ENCODE assay signal across 1 cellular context in the genomic region with DNA sequence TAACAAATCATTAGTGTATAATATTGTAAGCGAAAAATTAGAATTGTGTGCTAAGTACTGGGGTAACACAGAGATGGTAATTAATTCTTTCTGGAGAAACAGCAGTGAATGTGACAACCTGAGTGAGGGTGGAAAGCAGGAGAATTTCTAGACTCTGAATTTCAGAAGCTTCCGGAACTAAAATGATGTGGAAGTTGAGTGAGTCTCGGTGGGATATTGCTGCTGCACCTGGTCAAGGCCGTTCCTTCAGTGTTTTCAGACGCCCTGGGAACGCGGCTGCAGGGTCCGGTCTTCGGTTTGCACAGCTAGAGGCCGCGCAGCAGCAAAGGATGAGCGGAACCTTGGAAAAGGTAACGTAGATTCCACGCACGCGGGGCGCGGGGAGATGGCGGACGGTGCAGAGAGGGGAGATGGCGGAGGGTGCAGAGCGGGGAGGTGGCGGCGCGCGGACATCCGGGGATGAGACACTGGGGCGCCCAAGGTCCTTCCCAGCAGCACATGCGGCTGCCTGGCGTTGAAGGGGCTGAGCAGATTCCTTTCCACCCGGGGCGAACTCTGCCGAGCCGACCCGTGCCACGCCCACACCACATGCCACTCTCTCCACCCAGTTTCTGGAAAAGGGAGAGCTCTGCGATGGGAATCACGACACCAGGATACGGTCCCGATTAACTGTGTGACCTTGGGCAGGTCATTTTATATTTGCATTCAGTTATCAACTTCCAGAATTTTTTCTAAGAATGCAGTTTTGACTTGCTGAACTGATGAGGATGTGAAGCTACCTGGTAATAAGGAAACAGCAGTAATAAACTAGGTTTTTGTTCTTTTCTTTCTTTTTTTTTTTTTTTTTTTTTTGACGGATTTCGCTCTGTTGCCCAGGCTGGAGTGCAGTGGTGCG.
TF ChIP-seq lines count a peak whose summit lies in the region.

A gene (plus strand): TSS at position 232 of the 895 bp plus-strand sequence. CDS start 98 bp downstream, at position 330.

TF ChIP-seq in HepG2, 621 proteins besides CTCF, POLR2A, EP300 and RAD21 (continued from another document and continues in another):
- TF ChIP-seq, protein P1, sequence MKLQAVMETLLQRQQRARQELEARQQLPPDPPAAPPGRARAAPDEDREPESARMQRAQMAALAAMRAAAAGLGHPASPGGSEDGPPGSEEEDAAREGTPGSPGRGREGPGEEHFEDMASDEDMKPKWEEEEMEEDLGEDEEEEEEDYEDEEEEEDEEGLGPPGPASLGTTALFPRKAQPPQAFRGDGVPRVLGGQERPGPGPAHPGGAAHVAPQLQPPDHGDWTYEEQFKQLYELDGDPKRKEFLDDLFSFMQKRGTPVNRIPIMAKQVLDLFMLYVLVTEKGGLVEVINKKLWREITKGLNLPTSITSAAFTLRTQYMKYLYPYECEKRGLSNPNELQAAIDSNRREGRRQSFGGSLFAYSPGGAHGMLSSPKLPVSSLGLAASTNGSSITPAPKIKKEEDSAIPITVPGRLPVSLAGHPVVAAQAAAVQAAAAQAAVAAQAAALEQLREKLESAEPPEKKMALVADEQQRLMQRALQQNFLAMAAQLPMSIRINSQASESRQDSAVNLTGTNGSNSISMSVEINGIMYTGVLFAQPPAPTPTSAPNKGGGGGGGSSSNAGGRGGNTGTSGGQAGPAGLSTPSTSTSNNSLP (IDR thresholded peaks at IDR 0.05; ENCODE audit: low read depth, low read length): no peak
- TF ChIP-seq, protein P2, sequence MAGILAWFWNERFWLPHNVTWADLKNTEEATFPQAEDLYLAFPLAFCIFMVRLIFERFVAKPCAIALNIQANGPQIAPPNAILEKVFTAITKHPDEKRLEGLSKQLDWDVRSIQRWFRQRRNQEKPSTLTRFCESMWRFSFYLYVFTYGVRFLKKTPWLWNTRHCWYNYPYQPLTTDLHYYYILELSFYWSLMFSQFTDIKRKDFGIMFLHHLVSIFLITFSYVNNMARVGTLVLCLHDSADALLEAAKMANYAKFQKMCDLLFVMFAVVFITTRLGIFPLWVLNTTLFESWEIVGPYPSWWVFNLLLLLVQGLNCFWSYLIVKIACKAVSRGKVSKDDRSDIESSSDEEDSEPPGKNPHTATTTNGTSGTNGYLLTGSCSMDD (CRISPR knock-in tag; IDR thresholded peaks at IDR 0.05): no peak
- TF ChIP-seq, protein P3, sequence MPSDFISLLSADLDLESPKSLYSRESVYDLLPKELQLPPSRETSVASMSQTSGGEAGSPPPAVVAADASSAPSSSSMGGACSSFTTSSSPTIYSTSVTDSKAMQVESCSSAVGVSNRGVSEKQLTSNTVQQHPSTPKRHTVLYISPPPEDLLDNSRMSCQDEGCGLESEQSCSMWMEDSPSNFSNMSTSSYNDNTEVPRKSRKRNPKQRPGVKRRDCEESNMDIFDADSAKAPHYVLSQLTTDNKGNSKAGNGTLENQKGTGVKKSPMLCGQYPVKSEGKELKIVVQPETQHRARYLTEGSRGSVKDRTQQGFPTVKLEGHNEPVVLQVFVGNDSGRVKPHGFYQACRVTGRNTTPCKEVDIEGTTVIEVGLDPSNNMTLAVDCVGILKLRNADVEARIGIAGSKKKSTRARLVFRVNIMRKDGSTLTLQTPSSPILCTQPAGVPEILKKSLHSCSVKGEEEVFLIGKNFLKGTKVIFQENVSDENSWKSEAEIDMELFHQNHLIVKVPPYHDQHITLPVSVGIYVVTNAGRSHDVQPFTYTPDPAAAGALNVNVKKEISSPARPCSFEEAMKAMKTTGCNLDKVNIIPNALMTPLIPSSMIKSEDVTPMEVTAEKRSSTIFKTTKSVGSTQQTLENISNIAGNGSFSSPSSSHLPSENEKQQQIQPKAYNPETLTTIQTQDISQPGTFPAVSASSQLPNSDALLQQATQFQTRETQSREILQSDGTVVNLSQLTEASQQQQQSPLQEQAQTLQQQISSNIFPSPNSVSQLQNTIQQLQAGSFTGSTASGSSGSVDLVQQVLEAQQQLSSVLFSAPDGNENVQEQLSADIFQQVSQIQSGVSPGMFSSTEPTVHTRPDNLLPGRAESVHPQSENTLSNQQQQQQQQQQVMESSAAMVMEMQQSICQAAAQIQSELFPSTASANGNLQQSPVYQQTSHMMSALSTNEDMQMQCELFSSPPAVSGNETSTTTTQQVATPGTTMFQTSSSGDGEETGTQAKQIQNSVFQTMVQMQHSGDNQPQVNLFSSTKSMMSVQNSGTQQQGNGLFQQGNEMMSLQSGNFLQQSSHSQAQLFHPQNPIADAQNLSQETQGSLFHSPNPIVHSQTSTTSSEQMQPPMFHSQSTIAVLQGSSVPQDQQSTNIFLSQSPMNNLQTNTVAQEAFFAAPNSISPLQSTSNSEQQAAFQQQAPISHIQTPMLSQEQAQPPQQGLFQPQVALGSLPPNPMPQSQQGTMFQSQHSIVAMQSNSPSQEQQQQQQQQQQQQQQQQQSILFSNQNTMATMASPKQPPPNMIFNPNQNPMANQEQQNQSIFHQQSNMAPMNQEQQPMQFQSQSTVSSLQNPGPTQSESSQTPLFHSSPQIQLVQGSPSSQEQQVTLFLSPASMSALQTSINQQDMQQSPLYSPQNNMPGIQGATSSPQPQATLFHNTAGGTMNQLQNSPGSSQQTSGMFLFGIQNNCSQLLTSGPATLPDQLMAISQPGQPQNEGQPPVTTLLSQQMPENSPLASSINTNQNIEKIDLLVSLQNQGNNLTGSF (CRISPR knock-in tag; IDR thresholded peaks at IDR 0.05): no peak
- TF ChIP-seq ZNF224 (CRISPR knock-in tag; IDR thresholded peaks at IDR 0.05): no peak; the same call in 1 of the 2 replicates
- no peak for TF ChIP-seq MZF1 (CRISPR knock-in tag; IDR thresholded peaks at IDR 0.05; ENCODE audit: borderline replicate concordance)
- TF ChIP-seq HDAC2 (CRISPR knock-in tag; IDR thresholded peaks at IDR 0.05): peak; percentile 85
- no peak; the same call in none of the 2 replicates for TF ChIP-seq REPIN1 (CRISPR knock-in tag; IDR thresholded peaks at IDR 0.05; ENCODE audit: borderline replicate concordance, low read depth)
- TF ChIP-seq ZSCAN25 (CRISPR knock-in tag; IDR thresholded peaks at IDR 0.05): peak; percentile 81
- no peak for TF ChIP-seq FLYWCH1 (CRISPR knock-in tag; IDR thresholded peaks at IDR 0.05)
- TF ChIP-seq ZNF614 (CRISPR knock-in tag; IDR thresholded peaks at IDR 0.05; ENCODE audit: borderline replicate concordance): peak; percentile 13; the same call in 1 of the 2 replicates
- peak; percentile 76 for TF ChIP-seq KAT7 (CRISPR knock-in tag; IDR thresholded peaks at IDR 0.05; ENCODE audit: borderline replicate concordance)
- peak; percentile 21; the same call in 1 of the 2 replicates for TF ChIP-seq MAZ (IDR thresholded peaks at IDR 0.05; ENCODE audit: borderline replicate concordance, low read depth, low read length)
- TF ChIP-seq MAZ (CRISPR knock-in tag; IDR thresholded peaks at IDR 0.05; ENCODE audit: low read depth): peak; percentile 78
- TF ChIP-seq BCL6 (CRISPR knock-in tag; IDR thresholded peaks at IDR 0.05): peak; percentile 46; the same call in 1 of the 2 replicates
- TF ChIP-seq, protein P4, sequence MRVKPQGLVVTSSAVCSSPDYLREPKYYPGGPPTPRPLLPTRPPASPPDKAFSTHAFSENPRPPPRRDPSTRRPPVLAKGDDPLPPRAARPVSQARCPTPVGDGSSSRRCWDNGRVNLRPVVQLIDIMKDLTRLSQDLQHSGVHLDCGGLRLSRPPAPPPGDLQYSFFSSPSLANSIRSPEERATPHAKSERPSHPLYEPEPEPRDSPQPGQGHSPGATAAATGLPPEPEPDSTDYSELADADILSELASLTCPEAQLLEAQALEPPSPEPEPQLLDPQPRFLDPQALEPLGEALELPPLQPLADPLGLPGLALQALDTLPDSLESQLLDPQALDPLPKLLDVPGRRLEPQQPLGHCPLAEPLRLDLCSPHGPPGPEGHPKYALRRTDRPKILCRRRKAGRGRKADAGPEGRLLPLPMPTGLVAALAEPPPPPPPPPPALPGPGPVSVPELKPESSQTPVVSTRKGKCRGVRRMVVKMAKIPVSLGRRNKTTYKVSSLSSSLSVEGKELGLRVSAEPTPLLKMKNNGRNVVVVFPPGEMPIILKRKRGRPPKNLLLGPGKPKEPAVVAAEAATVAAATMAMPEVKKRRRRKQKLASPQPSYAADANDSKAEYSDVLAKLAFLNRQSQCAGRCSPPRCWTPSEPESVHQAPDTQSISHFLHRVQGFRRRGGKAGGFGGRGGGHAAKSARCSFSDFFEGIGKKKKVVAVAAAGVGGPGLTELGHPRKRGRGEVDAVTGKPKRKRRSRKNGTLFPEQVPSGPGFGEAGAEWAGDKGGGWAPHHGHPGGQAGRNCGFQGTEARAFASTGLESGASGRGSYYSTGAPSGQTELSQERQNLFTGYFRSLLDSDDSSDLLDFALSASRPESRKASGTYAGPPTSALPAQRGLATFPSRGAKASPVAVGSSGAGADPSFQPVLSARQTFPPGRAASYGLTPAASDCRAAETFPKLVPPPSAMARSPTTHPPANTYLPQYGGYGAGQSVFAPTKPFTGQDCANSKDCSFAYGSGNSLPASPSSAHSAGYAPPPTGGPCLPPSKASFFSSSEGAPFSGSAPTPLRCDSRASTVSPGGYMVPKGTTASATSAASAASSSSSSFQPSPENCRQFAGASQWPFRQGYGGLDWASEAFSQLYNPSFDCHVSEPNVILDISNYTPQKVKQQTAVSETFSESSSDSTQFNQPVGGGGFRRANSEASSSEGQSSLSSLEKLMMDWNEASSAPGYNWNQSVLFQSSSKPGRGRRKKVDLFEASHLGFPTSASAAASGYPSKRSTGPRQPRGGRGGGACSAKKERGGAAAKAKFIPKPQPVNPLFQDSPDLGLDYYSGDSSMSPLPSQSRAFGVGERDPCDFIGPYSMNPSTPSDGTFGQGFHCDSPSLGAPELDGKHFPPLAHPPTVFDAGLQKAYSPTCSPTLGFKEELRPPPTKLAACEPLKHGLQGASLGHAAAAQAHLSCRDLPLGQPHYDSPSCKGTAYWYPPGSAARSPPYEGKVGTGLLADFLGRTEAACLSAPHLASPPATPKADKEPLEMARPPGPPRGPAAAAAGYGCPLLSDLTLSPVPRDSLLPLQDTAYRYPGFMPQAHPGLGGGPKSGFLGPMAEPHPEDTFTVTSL (CRISPR knock-in tag; IDR thresholded peaks at IDR 0.05; ENCODE audit: borderline replicate concordance): no peak
- peak; percentile 56 for TF ChIP-seq TBL1XR1 (IDR thresholded peaks at IDR 0.05; ENCODE audit: borderline replicate concordance, low read length, partially characterized antibody)
- peak; percentile 67; the same call in 1 of the 2 replicates for TF ChIP-seq ELF1 (CRISPR knock-in tag; IDR thresholded peaks at IDR 0.05)
- TF ChIP-seq, protein P5, sequence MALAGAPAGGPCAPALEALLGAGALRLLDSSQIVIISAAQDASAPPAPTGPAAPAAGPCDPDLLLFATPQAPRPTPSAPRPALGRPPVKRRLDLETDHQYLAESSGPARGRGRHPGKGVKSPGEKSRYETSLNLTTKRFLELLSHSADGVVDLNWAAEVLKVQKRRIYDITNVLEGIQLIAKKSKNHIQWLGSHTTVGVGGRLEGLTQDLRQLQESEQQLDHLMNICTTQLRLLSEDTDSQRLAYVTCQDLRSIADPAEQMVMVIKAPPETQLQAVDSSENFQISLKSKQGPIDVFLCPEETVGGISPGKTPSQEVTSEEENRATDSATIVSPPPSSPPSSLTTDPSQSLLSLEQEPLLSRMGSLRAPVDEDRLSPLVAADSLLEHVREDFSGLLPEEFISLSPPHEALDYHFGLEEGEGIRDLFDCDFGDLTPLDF (CRISPR knock-in tag; IDR thresholded peaks at IDR 0.05): no peak; the same call in 1 of the 2 replicates
- TF ChIP-seq SOX6 (IDR thresholded peaks at IDR 0.05): no peak
- peak; percentile 72 for TF ChIP-seq SOX6 (CRISPR knock-in tag; IDR thresholded peaks at IDR 0.05)
- no peak for TF ChIP-seq ISX (CRISPR knock-in tag; conservative IDR thresholded peaks at IDR 0.05)
- TF ChIP-seq RFX1 (IDR thresholded peaks at IDR 0.05): no peak
- no peak for TF ChIP-seq STAT5B (CRISPR knock-in tag; IDR thresholded peaks at IDR 0.05)
- TF ChIP-seq, protein P6, sequence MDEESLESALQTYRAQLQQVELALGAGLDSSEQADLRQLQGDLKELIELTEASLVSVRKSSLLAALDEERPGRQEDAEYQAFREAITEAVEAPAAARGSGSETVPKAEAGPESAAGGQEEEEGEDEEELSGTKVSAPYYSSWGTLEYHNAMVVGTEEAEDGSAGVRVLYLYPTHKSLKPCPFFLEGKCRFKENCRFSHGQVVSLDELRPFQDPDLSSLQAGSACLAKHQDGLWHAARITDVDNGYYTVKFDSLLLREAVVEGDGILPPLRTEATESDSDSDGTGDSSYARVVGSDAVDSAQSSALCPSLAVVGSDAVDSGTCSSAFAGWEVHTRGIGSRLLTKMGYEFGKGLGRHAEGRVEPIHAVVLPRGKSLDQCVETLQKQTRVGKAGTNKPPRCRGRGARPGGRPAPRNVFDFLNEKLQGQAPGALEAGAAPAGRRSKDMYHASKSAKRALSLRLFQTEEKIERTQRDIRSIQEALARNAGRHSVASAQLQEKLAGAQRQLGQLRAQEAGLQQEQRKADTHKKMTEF (CRISPR knock-in tag; IDR thresholded peaks at IDR 0.05): peak; percentile 96
- peak; percentile 69; the same call in 1 of the 2 replicates for TF ChIP-seq RORA (CRISPR knock-in tag; IDR thresholded peaks at IDR 0.05)
- TF ChIP-seq, protein P7, sequence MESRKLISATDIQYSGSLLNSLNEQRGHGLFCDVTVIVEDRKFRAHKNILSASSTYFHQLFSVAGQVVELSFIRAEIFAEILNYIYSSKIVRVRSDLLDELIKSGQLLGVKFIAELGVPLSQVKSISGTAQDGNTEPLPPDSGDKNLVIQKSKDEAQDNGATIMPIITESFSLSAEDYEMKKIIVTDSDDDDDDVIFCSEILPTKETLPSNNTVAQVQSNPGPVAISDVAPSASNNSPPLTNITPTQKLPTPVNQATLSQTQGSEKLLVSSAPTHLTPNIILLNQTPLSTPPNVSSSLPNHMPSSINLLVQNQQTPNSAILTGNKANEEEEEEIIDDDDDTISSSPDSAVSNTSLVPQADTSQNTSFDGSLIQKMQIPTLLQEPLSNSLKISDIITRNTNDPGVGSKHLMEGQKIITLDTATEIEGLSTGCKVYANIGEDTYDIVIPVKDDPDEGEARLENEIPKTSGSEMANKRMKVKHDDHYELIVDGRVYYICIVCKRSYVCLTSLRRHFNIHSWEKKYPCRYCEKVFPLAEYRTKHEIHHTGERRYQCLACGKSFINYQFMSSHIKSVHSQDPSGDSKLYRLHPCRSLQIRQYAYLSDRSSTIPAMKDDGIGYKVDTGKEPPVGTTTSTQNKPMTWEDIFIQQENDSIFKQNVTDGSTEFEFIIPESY (CRISPR knock-in tag; IDR thresholded peaks at IDR 0.05): no peak
- TF ChIP-seq BORCS8-MEF2B (CRISPR knock-in tag; IDR thresholded peaks at IDR 0.05): peak; percentile 92
- peak; percentile 96; the same call in 1 of the 2 replicates for TF ChIP-seq ZNF33A (CRISPR knock-in tag; IDR thresholded peaks at IDR 0.05; ENCODE audit: borderline replicate concordance)
- no peak; the same call in 1 of the 2 replicates for TF ChIP-seq RARG (CRISPR knock-in tag; IDR thresholded peaks at IDR 0.05; ENCODE audit: low read depth)
- no peak for TF ChIP-seq ZKSCAN5 (CRISPR knock-in tag; IDR thresholded peaks at IDR 0.05)
